9 cellular contexts compared by ENCODE assay signal in genomic region chrX:107701493-107702121, GRCh38.
A peak's percentile ranks its signal among the peaks of the same experiment; 100 is the strongest.
DNase-seq lines count a peak whose midpoint lies in the region; ATAC-seq and TF ChIP-seq lines count a peak whose summit lies in the region.
"Had no signal": no experiment of that assay in that cellular context is flagged by ENCODE, and none has a peak within 500 bp of the region (broad histone marks: within the 10 kb centered on the region; RNA-seq: fewer than 3 reads in every experiment).

No MANE protein-coding gene starts in this region.

- WGBS in lung, 2 donors, result 35 to 58% methylated on average over 1 of the region's 1 CpG

- no peak for TF ChIP-seq POLR2A in NB4 (IDR thresholded peaks at IDR 0.05; ENCODE audit: extremely low read depth, insufficient read length)

- peak overlapping the region in 1 of 2 donors; percentile 68 for H3K27ac ChIP-seq in lung (ENCODE audit: low read depth in 1 of 2, low read length in 1 of 2)
- H3K27ac ChIP-seq in effector memory CD4-positive, alpha-beta T cell (ENCODE audit: insufficient read depth, low read length, poor library complexity, severe bottlenecking), result no peak overlapping the region

- H3K9me3 ChIP-seq in lung (ENCODE audit: control insufficient read depth in 2 of 2, insufficient read depth in 1 of 2, low read length in 1 of 2), result no peaks in the 10 kb centered on the region
- no peaks in the 10 kb centered on the region for H3K9me3 ChIP-seq in effector memory CD4-positive, alpha-beta T cell (ENCODE audit: control insufficient read depth, low read length)

- ATAC-seq in GM18861 (IDR thresholded peaks at IDR 0.05; ENCODE audit: unreplicated experiment) (peak; percentile 77), HG02763 (IDR thresholded peaks at IDR 0.05; ENCODE audit: unreplicated experiment) (peak; percentile 74), lung (ENCODE audit: insufficient read depth, low FRiP score) (peak; percentile 14)
- no peak for ATAC-seq in stimulated activated naive CD8-positive, alpha-beta T cell treated with anti-CD3 and anti-CD28 coated beads, Interleukin-15, Interleukin-2, amounts not matched to agents 100 U/mL and 50 U/mL, for 24 hours

- no peaks in the 10 kb centered on the region for H3K36me3 ChIP-seq in lung (ENCODE audit: control insufficient read depth in 2 of 2, insufficient read depth in 2 of 2, low read length in 2 of 2)
- no peaks in the 10 kb centered on the region for H3K36me3 ChIP-seq in effector memory CD4-positive, alpha-beta T cell (ENCODE audit: control insufficient read depth, insufficient read depth, low read length)

- H3K4me3 ChIP-seq in NB4 (ENCODE audit: low read depth, low read length), result no peak overlapping the region
- H3K4me3 ChIP-seq in lung, result no peak overlapping the region
- no peak overlapping the region for H3K4me3 ChIP-seq in effector memory CD4-positive, alpha-beta T cell (ENCODE audit: insufficient read depth, low read depth, low read length, poor library complexity, severe bottlenecking)

- H3K4me1 ChIP-seq in lung (ENCODE audit: control insufficient read depth in 2 of 2, insufficient read depth in 2 of 2, low read length in 2 of 2), result peaks cover 0 to 2% of the 10 kb centered on the region in 2 donors
- no peaks in the 10 kb centered on the region for H3K4me1 ChIP-seq in effector memory CD4-positive, alpha-beta T cell (ENCODE audit: control insufficient read depth, insufficient read depth, low read length, poor library complexity, severe bottlenecking)

- no peak for TF ChIP-seq CTCF in NB4 (IDR thresholded peaks at IDR 0.05; ENCODE audit: low read depth, low read length)
- no peak for TF ChIP-seq CTCF in lung (IDR thresholded peaks at IDR 0.05; ENCODE audit: control extremely low read depth, extremely low read depth)

- DNase-seq in NB4 (ENCODE audit: low read depth) (peak; percentile 77), lung (ENCODE audit: low spot score) (no peak), cerebellar nuclear complex (lab: John Stamatoyannopoulos, UW) (no peak), NCI-H1105 (lab: John Stamatoyannopoulos, UW) (no peak)
- no peak for DNase-seq in effector memory CD4-positive, alpha-beta T cell
- DNase-seq in stimulated activated naive CD8-positive, alpha-beta T cell treated with anti-CD3 and anti-CD28 coated beads, Interleukin-15, Interleukin-2, amounts not matched to agents 100 U/mL and 50 U/mL, for 24 hours, result no peak
- DNase-seq: DND-41 had no signal

- H3K27me3 ChIP-seq in lung (ENCODE audit: control insufficient read depth, insufficient read depth), result no peaks in the 10 kb centered on the region
- no peaks in the 10 kb centered on the region for H3K27me3 ChIP-seq in effector memory CD4-positive, alpha-beta T cell (replicated peaks; ENCODE audit: control insufficient read depth, insufficient read depth, low read length, poor library complexity, severe bottlenecking)
